8 cellular contexts compared by ENCODE assay signal in genomic region chr21:34885636-34886553, GRCh38.
A peak's percentile ranks its signal among the peaks of the same experiment; 100 is the strongest.
DNase-seq lines count a peak whose midpoint lies in the region; ATAC-seq and TF ChIP-seq lines count a peak whose summit lies in the region.

No MANE protein-coding gene starts in this region.

- no peaks in the 10 kb centered on the region for H3K9me3 ChIP-seq in liver (ENCODE audit: control insufficient read depth in 4 of 4, low read length in 3 of 4)
- H3K9me3 ChIP-seq in tibial nerve: no peaks in the 10 kb centered on the region

- peak overlapping the region; percentile 62 to 84 for H3K9ac ChIP-seq in liver (ENCODE audit: low read depth in 1 of 2, low read length in 2 of 2)

- no peak for TF ChIP-seq POLR2A in tibial nerve (IDR thresholded peaks at IDR 0.05)

- H3K4me1 ChIP-seq in liver (ENCODE audit: control insufficient read depth in 4 of 4, insufficient read depth in 4 of 4, low read length in 3 of 4): peaks cover 0 to 18% (median 14%) of the 10 kb centered on the region in 4 donors
- H3K4me1 ChIP-seq in tibial nerve: peaks cover 0 to 62% (median 6%) of the 10 kb centered on the region in 4 donors

- WGBS in liver: 19% methylated on average over 29 of the region's 29 CpGs
- WGBS in tibial nerve, 2 donors: 8 to 15% methylated on average over 29 of the region's 29 CpGs

- no peaks in the 10 kb centered on the region for H3K27me3 ChIP-seq in liver (ENCODE audit: control insufficient read depth in 4 of 4, insufficient read depth in 4 of 4, low read length in 3 of 4)
- peaks cover 3 to 6% of the 10 kb centered on the region in 2 donors for H3K27me3 ChIP-seq in tibial nerve

- peak overlapping the region; percentile 46 to 76 for H3K27ac ChIP-seq in liver (ENCODE audit: low read depth in 1 of 2, low read length in 2 of 2)
- H3K27ac ChIP-seq in tibial nerve: peak overlapping the region; percentile 67 to 95 (median 88)

- DNase-seq in CD1c-positive myeloid dendritic cell (ENCODE audit: extremely low spot score) (peak; percentile 60), KBM-7 (peak; percentile 42), amniotic epithelial cell (ENCODE audit: low read depth) (peak; percentile 40), tibial nerve (ENCODE audit: low spot score in 2 of 2) (no peak), hypothalamus (lab: John Stamatoyannopoulos, UW) (no peak), 8988T (no peak)

- no peak for ATAC-seq in HG02798 (IDR thresholded peaks at IDR 0.05; ENCODE audit: poor library complexity, unreplicated experiment)

- TF ChIP-seq CTCF in liver (IDR thresholded peaks at IDR 0.05; ENCODE audit: low read depth, low read length, missing input control) (no peak), tibial nerve (IDR thresholded peaks at IDR 0.05) (no peak)

- TF ChIP-seq RAD21 in liver (IDR thresholded peaks at IDR 0.05): peak in 1 of 2 donors; percentile 19

- H3K36me3 ChIP-seq in liver (ENCODE audit: control insufficient read depth in 4 of 4, insufficient read depth in 3 of 4, low read depth in 1 of 4, low read length in 3 of 4) (no peaks in the 10 kb centered on the region), tibial nerve (no peaks in the 10 kb centered on the region)

- TF ChIP-seq EP300 in tibial nerve (IDR thresholded peaks at IDR 0.05): no peak

- in situ Hi-C loops in KBM-7 (cut with MboI; ENCODE audit: low pct_unique_long_range_greater_than_20kb, low sequenced_read_pairs): no loop called here

- peak overlapping the region; percentile 82 to 98 (median 83) for H3K4me3 ChIP-seq in liver (ENCODE audit: low read depth in 1 of 3, low read length in 3 of 3)
- H3K4me3 ChIP-seq in tibial nerve: peak overlapping the region; percentile 62 to 93 (median 82)

TF ChIP-seq in liver, 16 proteins besides CTCF, POLR2A, EP300 and RAD21:
- TF ChIP-seq HNF4A (conservative IDR thresholded peaks at IDR 0.05) (peak; percentile 42 to 70), ATF3 (IDR thresholded peaks at IDR 0.05) (no peak), HNF4G (IDR thresholded peaks at IDR 0.05) (peak; percentile 39), SP1 (IDR thresholded peaks at IDR 0.05) (peak; percentile 27)

Comparison
In these comparisons a context has a peak if more than half of its experiments do, and no peak if none do; other contexts are left out.
1. DNase-seq: peak in CD1c-positive myeloid dendritic cell (single experiment), KBM-7 (single experiment) and amniotic epithelial cell (single experiment); none in tibial nerve (0 of 2), hypothalamus (0 of 51) and 8988T (single experiment).